26 cellular contexts compared by ENCODE assay signal in genomic region chr15:32904448-32904847, GRCh38.
"Had no signal": no experiment of that assay in that cellular context is flagged by ENCODE, and none has a peak within 500 bp of the region (broad histone marks: within the 10 kb centered on the region; RNA-seq: fewer than 3 reads in every experiment).

No MANE protein-coding gene starts in this region.

- H3K27ac ChIP-seq: PC-9, Peyer's patch, SJCRH30 had no signal

- H3K27me3 ChIP-seq: MG63, Peyer's patch, SJCRH30 had no signal

- H3K9me3 ChIP-seq: Peyer's patch, SJCRH30 had no signal

- H3K4me2 ChIP-seq: PC-9 had no signal

- DNase-seq: Karpas-422, KG1, MG63, NCI-H1092, NCI-H1105 treated with DMSO at 0.1 percent for 48 hours, NCI-H1417 treated with DMSO at 0.1 percent for 48 hours, NCI-H146, NCI-H1694 treated with DMSO at 0.1 percent for 48 hours, NCI-H1930, NCI-H2081 treated with DMSO at 0.1 percent for 48 hours, NCI-H2171, NCI-H226, NCI-H446, NCI-H510A, NCI-H524 treated with DMSO at 0.1 percent for 48 hours, NCI-H69, NCI-H774, OCI-M1, PC-9, Peyer's patch, SHP77 treated with DMSO at 0.1 percent for 48 hours, SJCRH30, T-helper 1 cell, T-helper 17 cell had no signal

- ATAC-seq: Right ventricle myocardium inferior, SK-N-SH treated with all-trans-retinoic acid at 6 μM for 48 hours, T-helper 17 cell had no signal

- H2AFZ ChIP-seq: PC-9 had no signal

- H3K4me3 ChIP-seq: MG63, PC-9, Peyer's patch, SJCRH30 had no signal

- H3K36me3 ChIP-seq: Peyer's patch had no signal
